ENCODE assay signal across 1 cellular context in the genomic region with DNA sequence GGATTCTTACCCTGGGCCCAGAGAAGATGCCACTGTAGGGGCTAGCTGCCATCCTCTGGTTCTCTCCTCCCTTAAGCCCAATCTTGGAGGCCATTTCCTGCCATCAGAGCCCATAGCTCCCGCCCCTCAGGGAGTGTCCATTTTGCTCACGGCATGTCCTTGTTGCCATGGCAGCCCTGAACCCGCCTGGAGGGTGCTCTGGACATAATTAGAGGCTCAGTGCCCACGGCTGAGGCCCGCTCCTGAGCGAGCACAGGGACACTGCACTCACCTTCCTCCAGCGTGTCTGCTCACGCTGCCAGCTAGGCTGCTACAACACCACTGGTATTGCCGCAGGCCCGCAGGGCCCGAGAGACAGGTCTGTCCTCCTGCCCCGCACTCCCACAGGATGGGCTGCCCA.
A peak's percentile ranks its signal among the peaks of the same experiment; 100 is the strongest.
TF ChIP-seq lines count a peak whose summit lies in the region.

No MANE protein-coding gene starts in this region.

TF ChIP-seq in HepG2, 621 proteins besides CTCF, POLR2A, EP300 and RAD21:
- no peak for TF ChIP-seq ZNF550 (CRISPR knock-in tag; IDR thresholded peaks at IDR 0.05; ENCODE audit: borderline replicate concordance)
- no peak for TF ChIP-seq ZNF772 (CRISPR knock-in tag; IDR thresholded peaks at IDR 0.05)
- peak; percentile 32 for TF ChIP-seq RBM22 (optimal IDR thresholded peaks at IDR 0.05; ENCODE audit: low read length)
